Comparison of ENCODE assay signal across 14 cellular contexts in genomic region chr1:109312978-109313775, GRCh38.
DNase-seq lines count a peak whose midpoint lies in the region; TF ChIP-seq lines count a peak whose summit lies in the region.
"Had no signal": no experiment of that assay in that cellular context is flagged by ENCODE, and none has a peak within 500 bp of the region (broad histone marks: within the 10 kb centered on the region; RNA-seq: fewer than 3 reads in every experiment).

No MANE protein-coding gene starts in this region.

- peak; percentile 93 for DNase-seq in DMS 273 (lab: John Stamatoyannopoulos, UW; ENCODE audit: unreplicated experiment)
- DNase-seq in NOMO-1 treated with dmso at 0.1 percent for 144 hours (lab: John Stamatoyannopoulos, UW; ENCODE audit: unreplicated experiment) = peak; percentile 24
- DNase-seq in fibroblast of pulmonary artery (ENCODE audit: low read depth) = peak; percentile 35
- DNase-seq in posterior cingulate gyrus = peak; percentile 69 to 98 (median 86)
- no peak for DNase-seq in RWPE1 (ENCODE audit: low spot score)
- no peak for DNase-seq in activated CD8-positive, alpha-beta memory T cell treated with anti-CD3 and anti-CD28 coated beads for 24 hours
- no peak for DNase-seq in OCI-M2 (lab: John Stamatoyannopoulos, UW; ENCODE audit: unreplicated experiment)
- DNase-seq in activated CD4-positive, alpha-beta T cell treated with anti-CD3 and anti-CD28 coated beads for 4 hours = no peak
- DNase-seq: activated B cell treated with CpG ODN at 0.5 μM for 24 hours; activated T-cell treated with anti-CD3 and anti-CD28 coated beads, Interleukin-2, amount 50 U/mL, for 4 hours; Kasumi-1; nephron progenitor cell; SJCRH30; stimulated activated CD4-positive, alpha-beta T cell treated with anti-CD3 and anti-CD28 coated beads, Interleukin-15, amount 100 ng/mL, for 24 hours had no signal

- H3K27ac ChIP-seq in RWPE1 = no peak overlapping the region
- H3K27ac ChIP-seq: SJCRH30 had no signal

- POLR2A ChIA-PET in RWPE1 (lab: Yijun Ruan, JAX; ENCODE audit: low non-redundant PET) = no interaction called here

- TF ChIP-seq CTCF in fibroblast of pulmonary artery (IDR thresholded peaks at IDR 0.05; ENCODE audit: low read length, missing control alignments) (no peak), RWPE1 (conservative IDR thresholded peaks at IDR 0.05; ENCODE audit: low read depth) (no peak)

- intact Hi-C loops in posterior cingulate gyrus (cut with DNase I) = loop anchor here (10.0 kb wide), 1 partner anchor 82 kb away; the partner anchor contains the start of gene SORT1

- CTCF ChIA-PET in RWPE1 (lab: Yijun Ruan, JAX) = interaction anchor here (0.7 kb wide), 1 partner anchor 219 kb away, joined by 4 read pairs; no protein-coding TSS in a partner anchor

- no peak overlapping the region for H3K4me3 ChIP-seq in fibroblast of pulmonary artery (replicated peaks; ENCODE audit: low read depth, low read length)
- H3K4me3 ChIP-seq: SJCRH30 had no signal

Comparison
In these comparisons a context has a peak if more than half of its experiments do, and no peak if none do; other contexts are left out.
1. DNase-seq: peak in DMS 273 (single experiment), NOMO-1 treated with dmso at 0.1 percent for 144 hours (single experiment), fibroblast of pulmonary artery (single experiment) and posterior cingulate gyrus (10 of 10); none in RWPE1 (single experiment), activated CD8-positive, alpha-beta memory T cell treated with anti-CD3 and anti-CD28 coated beads for 24 hours (single experiment), OCI-M2 (single experiment) and activated CD4-positive, alpha-beta T cell treated with anti-CD3 and anti-CD28 coated beads for 4 hours (0 of 2).